9 cellular contexts compared by ENCODE assay signal in the genomic region with DNA sequence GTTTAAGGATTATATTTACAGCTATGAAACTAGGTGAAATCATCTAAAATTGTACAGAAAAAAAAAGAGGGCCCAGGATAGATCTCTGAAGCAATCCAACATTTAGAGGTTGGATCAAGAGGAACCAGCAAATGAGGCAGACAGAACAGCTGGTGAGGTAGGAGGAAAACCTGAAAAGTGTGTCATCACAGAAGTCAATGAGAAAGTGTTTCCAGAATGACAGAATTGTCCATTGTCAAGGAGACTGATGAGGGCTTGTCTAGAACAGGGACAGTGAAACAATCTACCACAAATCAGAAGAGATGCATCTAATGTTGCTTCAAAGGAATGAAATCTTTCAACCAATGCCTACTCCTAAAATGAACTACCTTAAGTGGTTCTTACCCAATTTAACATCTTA.
"Had no signal": no experiment of that assay in that cellular context is flagged by ENCODE, and none has a peak within 500 bp of the region (broad histone marks: within the 10 kb centered on the region; RNA-seq: fewer than 3 reads in every experiment).

No MANE protein-coding gene starts in this region.

- FAIRE-seq: H1, H54, HTR-8/SVneo, K562 had no signal

- H3K4me3 ChIP-seq: GM23338, K562 had no signal

- H3K9me3 Mint-ChIP-seq: GM23338, H9 had no signal

- H2AFZ ChIP-seq: GM23338 had no signal

- H3K4me3 Mint-ChIP-seq: GM23338, H9 had no signal

- DNase-seq: H9, HCEC 1CT, IMR-90, KG1 had no signal

- H3K4me2 ChIP-seq: GM23338 had no signal

- ATAC-seq: GM23338, K562 had no signal

- H3K27ac Mint-ChIP-seq: GM23338, H9 had no signal
